15 cellular contexts compared by ENCODE assay signal in the genomic region with DNA sequence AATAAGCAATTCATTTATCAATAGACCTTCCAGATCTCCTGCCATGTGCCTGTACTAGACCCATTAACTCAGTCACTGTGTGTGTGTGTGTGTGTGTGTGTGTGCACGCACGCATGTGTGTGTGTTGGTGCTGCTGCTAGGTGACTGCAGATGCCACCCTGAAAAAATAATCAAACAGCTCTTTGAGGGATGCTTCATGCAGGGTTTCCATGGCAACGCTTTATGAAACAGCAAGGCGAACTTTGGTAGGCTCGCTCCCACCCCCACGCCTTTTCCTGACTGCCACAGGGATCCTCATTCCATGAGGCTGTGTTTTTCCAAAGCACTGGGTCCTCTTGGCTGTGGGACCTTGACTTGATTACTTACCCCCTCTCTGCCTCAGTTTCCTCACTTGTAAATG.
A peak's percentile ranks its signal among the peaks of the same experiment; 100 is the strongest.
DNase-seq lines count a peak whose midpoint lies in the region.
"Had no signal": no experiment of that assay in that cellular context is flagged by ENCODE, and none has a peak within 500 bp of the region (broad histone marks: within the 10 kb centered on the region; RNA-seq: fewer than 3 reads in every experiment).

No MANE protein-coding gene starts in this region.

- intact Hi-C loops in head of caudate nucleus (cut with DNase I), result no loop called here

- DNase-seq in DMS53 (lab: John Stamatoyannopoulos, UW), result peak; percentile 52
- no peak for DNase-seq in DMS53 treated with DMSO at 0.1 percent for 48 hours (lab: John Stamatoyannopoulos, UW; ENCODE audit: unreplicated experiment)
- DNase-seq in NCI-H748 (lab: John Stamatoyannopoulos, UW; ENCODE audit: unreplicated experiment), result peak; percentile 94
- peak; percentile 36 to 92 (median 74) for DNase-seq in head of caudate nucleus
- DNase-seq in putamen (ENCODE audit: low spot score), result peak; percentile 69
- DNase-seq in SKM-1 (lab: John Stamatoyannopoulos, UW; ENCODE audit: unreplicated experiment), result no peak
- DNase-seq in ureter (ENCODE audit: low spot score), result no peak
- no peak for DNase-seq in NOMO-1 (lab: John Stamatoyannopoulos, UW; ENCODE audit: unreplicated experiment in 2 of 2)
- DNase-seq: 8988T; CD4-positive, alpha-beta memory T cell; GDM1; GOT3; KG1; NCI-H2081 treated with DMSO at 0.1 percent for 48 hours; NCI-H82 had no signal

Comparison
In these comparisons a context has a peak if more than half of its experiments do, and no peak if none do; other contexts are left out.
1. DNase-seq: peak in DMS53 (single experiment), NCI-H748 (single experiment), head of caudate nucleus (42 of 42) and putamen (single experiment); none in DMS53 treated with DMSO at 0.1 percent for 48 hours (single experiment), SKM-1 (single experiment), ureter (single experiment) and NOMO-1 (0 of 2).